Comparison of ENCODE assay signal across 8 cellular contexts in the genomic region with DNA sequence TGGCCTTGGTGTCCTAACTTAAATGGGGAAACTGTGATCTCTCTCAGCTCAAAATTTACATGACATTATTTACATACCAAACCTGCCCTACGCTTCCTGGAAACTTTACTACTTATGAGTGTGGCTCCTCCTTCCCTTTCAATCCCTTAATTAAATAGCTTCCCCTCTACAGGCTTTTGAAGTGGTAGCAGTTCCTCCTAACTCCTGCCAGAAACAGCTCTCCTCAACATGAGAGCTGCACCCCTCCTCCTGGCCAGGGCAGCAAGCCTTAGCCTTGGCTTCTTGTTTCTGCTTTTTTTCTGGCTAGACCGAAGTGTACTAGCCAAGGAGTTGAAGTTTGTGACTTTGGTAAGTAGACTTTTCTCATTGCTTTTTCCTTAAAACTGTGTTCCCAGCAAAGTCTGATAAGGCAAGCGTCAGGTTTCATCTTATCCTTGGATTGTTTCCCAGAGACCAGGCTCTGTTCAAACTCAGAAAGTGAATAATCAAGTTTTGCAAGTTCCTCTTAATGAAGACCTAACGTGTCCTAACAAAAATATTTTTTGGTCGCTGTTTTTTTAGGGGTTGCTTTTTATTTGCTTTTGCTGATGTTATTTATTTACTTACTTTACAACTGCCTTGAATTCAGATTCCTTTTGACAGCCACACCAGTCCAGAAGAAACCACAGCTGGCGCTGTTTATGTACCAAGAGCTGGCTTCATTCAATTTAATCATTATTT. TPM values are rescaled to one million over a fixed set of nuclear protein-coding genes. Genes with fewer than 3 reads are reported as not detected.
DNase-seq lines count a peak whose midpoint lies in the region; ATAC-seq and TF ChIP-seq lines count a peak whose summit lies in the region.

A gene with protein sequence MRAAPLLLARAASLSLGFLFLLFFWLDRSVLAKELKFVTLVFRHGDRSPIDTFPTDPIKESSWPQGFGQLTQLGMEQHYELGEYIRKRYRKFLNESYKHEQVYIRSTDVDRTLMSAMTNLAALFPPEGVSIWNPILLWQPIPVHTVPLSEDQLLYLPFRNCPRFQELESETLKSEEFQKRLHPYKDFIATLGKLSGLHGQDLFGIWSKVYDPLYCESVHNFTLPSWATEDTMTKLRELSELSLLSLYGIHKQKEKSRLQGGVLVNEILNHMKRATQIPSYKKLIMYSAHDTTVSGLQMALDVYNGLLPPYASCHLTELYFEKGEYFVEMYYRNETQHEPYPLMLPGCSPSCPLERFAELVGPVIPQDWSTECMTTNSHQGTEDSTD (plus strand): TSS at position 179 of the 720 bp plus-strand sequence. CDS start 50 bp downstream, at position 229.

- H3K4me3 ChIP-seq in DND-41 (ENCODE audit: low read depth in 1 of 2, low read length in 2 of 2), result no peak within 1 kb of the TSS

- no peaks in the 10 kb centered on the region for H3K36me3 ChIP-seq in DND-41 (ENCODE audit: insufficient read depth, low read length)

- no peaks in the 10 kb centered on the region for H4K20me1 ChIP-seq in DND-41 (ENCODE audit: insufficient read depth, low read length)

- intact Hi-C loops in head of caudate nucleus (cut with DNase I), result no loop called here

- H3K27ac Mint-ChIP-seq in immature natural killer cell, result no peak within 1 kb of the TSS

- H3K4me3 Mint-ChIP-seq in immature natural killer cell, result no peak within 1 kb of the TSS

- peak; percentile 71 for ATAC-seq in DND-41 (ENCODE audit: insufficient read depth, low read depth)
- peak; percentile 78 for ATAC-seq in HG03159 (IDR thresholded peaks at IDR 0.05; ENCODE audit: unreplicated experiment)
- ATAC-seq in SK-N-SH treated with all-trans-retinoic acid at 6 μM for 48 hours, result peak; percentile 90
- no peak for ATAC-seq in stimulated activated naive CD8-positive, alpha-beta T cell treated with anti-CD3 and anti-CD28 coated beads, Interleukin-15, Interleukin-2, amounts not matched to agents 100 U/mL and 50 U/mL, for 24 hours

- no peaks in the 10 kb centered on the region for H3K9me3 ChIP-seq in DND-41 (ENCODE audit: insufficient read depth, low read length, severe bottlenecking)

- no peak for TF ChIP-seq CTCF in DND-41 (IDR thresholded peaks at IDR 0.05; ENCODE audit: borderline replicate concordance, extremely low read depth, low read length, poor library complexity, severe bottlenecking)

- no peaks in the 10 kb centered on the region for H3K4me1 Mint-ChIP-seq in immature natural killer cell

- H3K79me2 ChIP-seq in DND-41 (ENCODE audit: insufficient read depth, low read length), result no peaks in the 10 kb centered on the region

- H3K4me2 ChIP-seq in DND-41 (ENCODE audit: insufficient read depth, low read length), result no peak within 1 kb of the TSS

- H3K9ac ChIP-seq in DND-41 (ENCODE audit: low read depth, low read length), result no peak within 1 kb of the TSS

- H3K27me3 Mint-ChIP-seq in immature natural killer cell (ENCODE audit: low read depth in 3 of 3), result peaks cover 4 to 9% (median 9%) of the 10 kb centered on the region in 3 donors

- H2AFZ ChIP-seq in DND-41 (ENCODE audit: low read depth, low read length), result no peak within 1 kb of the TSS

- H3K4me1 ChIP-seq in DND-41 (ENCODE audit: insufficient read depth, low read length), result no peaks in the 10 kb centered on the region

- DNase-seq in DND-41, result peak; percentile 8
- peak in 23 of 42 donors; percentile 2 to 58 (median 18) for DNase-seq in head of caudate nucleus
- peak; percentile 52 for DNase-seq in renal cortical epithelial cell (ENCODE audit: low read depth)
- no peak for DNase-seq in activated naive CD4-positive, alpha-beta T cell treated with Interleukin-2 at 50 U/mL for 16 hours
- no peak for DNase-seq in stimulated activated naive CD8-positive, alpha-beta T cell treated with anti-CD3 and anti-CD28 coated beads, Interleukin-15, Interleukin-2, amounts not matched to agents 100 U/mL and 50 U/mL, for 24 hours
- no peak for DNase-seq in immature natural killer cell

- H3K36me3 Mint-ChIP-seq in immature natural killer cell, result no peaks in the 10 kb centered on the region

- H3K9me3 Mint-ChIP-seq in immature natural killer cell, result no peaks in the 10 kb centered on the region

- H3K27ac ChIP-seq in DND-41 (ENCODE audit: low read length), result no peak within 1 kb of the TSS

- peaks cover 4% of the 10 kb centered on the region for H3K27me3 ChIP-seq in DND-41 (ENCODE audit: insufficient read depth, low read length, poor library complexity)

TF ChIP-seq in SK-N-SH treated with all-trans-retinoic acid at 6 μM for 48 hours, 23 proteins besides CTCF, POLR2A, EP300 and RAD21:
- TF ChIP-seq CSRNP3 (CRISPR knock-in tag; IDR thresholded peaks at IDR 0.05), result no peak
- TF ChIP-seq POU6F1 (CRISPR knock-in tag; IDR thresholded peaks at IDR 0.05; ENCODE audit: borderline replicate concordance, low read depth), result no peak
- TF ChIP-seq ESRRG (CRISPR knock-in tag; IDR thresholded peaks at IDR 0.05), result no peak
- TF ChIP-seq ISL1 (CRISPR knock-in tag; IDR thresholded peaks at IDR 0.05), result peak; percentile 31; the same call in 1 of the 2 replicates
- TF ChIP-seq TCF4 (CRISPR knock-in tag; IDR thresholded peaks at IDR 0.05; ENCODE audit: borderline replicate concordance), result peak; percentile 13; the same call in 1 of the 2 replicates
- TF ChIP-seq, protein P1, sequence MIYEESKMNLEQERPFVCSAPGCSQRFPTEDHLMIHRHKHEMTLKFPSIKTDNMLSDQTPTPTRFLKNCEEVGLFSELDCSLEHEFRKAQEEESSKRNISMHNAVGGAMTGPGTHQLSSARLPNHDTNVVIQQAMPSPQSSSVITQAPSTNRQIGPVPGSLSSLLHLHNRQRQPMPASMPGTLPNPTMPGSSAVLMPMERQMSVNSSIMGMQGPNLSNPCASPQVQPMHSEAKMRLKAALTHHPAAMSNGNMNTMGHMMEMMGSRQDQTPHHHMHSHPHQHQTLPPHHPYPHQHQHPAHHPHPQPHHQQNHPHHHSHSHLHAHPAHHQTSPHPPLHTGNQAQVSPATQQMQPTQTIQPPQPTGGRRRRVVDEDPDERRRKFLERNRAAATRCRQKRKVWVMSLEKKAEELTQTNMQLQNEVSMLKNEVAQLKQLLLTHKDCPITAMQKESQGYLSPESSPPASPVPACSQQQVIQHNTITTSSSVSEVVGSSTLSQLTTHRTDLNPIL (CRISPR knock-in tag; IDR thresholded peaks at IDR 0.05; ENCODE audit: low read depth), result no peak
- no peak for TF ChIP-seq OSR1 (CRISPR knock-in tag; IDR thresholded peaks at IDR 0.05)
- TF ChIP-seq ZC3H10 (CRISPR knock-in tag; IDR thresholded peaks at IDR 0.05), result no peak

RNA-seq across cellular contexts. Expression of the gene that starts here (rescaled TPM):
- not detected in 2 replicates for total RNA-seq in renal cortical epithelial cell
- 1 to 10 TPM in 2 of 3 donors, under 1 TPM in 1; 0.26 to 4.8 (median 1.4) TPM for polyA plus RNA-seq in immature natural killer cell

Comparison
In these comparisons a context has a peak if more than half of its experiments do, and no peak if none do; other contexts are left out.
1. Peak in DNase-seq in renal cortical epithelial cell; RNA of the gene not detected or under 1 TPM.
2. DNase-seq: peak in DND-41 (single experiment) and head of caudate nucleus (23 of 42); none in activated naive CD4-positive, alpha-beta T cell treated with Interleukin-2 at 50 U/mL for 16 hours (single experiment), stimulated activated naive CD8-positive, alpha-beta T cell treated with anti-CD3 and anti-CD28 coated beads, Interleukin-15, Interleukin-2, amounts not matched to agents 100 U/mL and 50 U/mL, for 24 hours (single experiment) and immature natural killer cell (0 of 3).